In genomic region chr9:107243757-107244156, GRCh38 we compare ENCODE assay signal across 8 cellular contexts. TPM values are rescaled to one million over a fixed set of nuclear protein-coding genes. Genes with fewer than 3 reads are reported as not detected.
A peak's percentile ranks its signal among the peaks of the same experiment; 100 is the strongest.
DNase-seq lines count a peak whose midpoint lies in the region; ATAC-seq and TF ChIP-seq lines count a peak whose summit lies in the region.

No MANE protein-coding gene starts in this region.

- H3K36me3 ChIP-seq in OCI-LY3 (replicated peaks; ENCODE audit: low read depth, low read length): no peaks in the 10 kb centered on the region
- H3K36me3 ChIP-seq in colonic mucosa: no peaks in the 10 kb centered on the region
- H3K36me3 ChIP-seq in left ventricle myocardium inferior: no peaks in the 10 kb centered on the region

- DNase-seq in colonic mucosa: peak; percentile 82
- DNase-seq in stimulated activated CD4-positive, alpha-beta T cell treated with anti-CD3 and anti-CD28 coated beads, Interleukin-4, amount 100 ng/mL, for 1 hour: peak; percentile 23
- DNase-seq in GM13977 (ENCODE audit: low spot score): no peak
- no peak for DNase-seq in posterior cingulate gyrus
- no peak for DNase-seq in left ventricle myocardium inferior

- H4K20me1 ChIP-seq in OCI-LY3 (ENCODE audit: insufficient read depth, low read length): no peaks in the 10 kb centered on the region

- H3K4me3 ChIP-seq in OCI-LY3 (ENCODE audit: low read length) (no peak overlapping the region), colonic mucosa (no peak overlapping the region), left ventricle myocardium inferior (no peak overlapping the region)

- in situ Hi-C loops in GM13977 (cut with MboI; ENCODE audit: low pct_unique_long_range_greater_than_20kb, low sequenced_read_pairs, unreplicated experiment): no loop called here

- no peak overlapping the region; the same call in 1 of the 2 replicates for H2AFZ ChIP-seq in OCI-LY3 (ENCODE audit: low read depth, low read length)

- no peak overlapping the region for H3K27ac ChIP-seq in OCI-LY3 (ENCODE audit: low read length)
- peak overlapping the region; percentile 42 for H3K27ac ChIP-seq in colonic mucosa
- H3K27ac ChIP-seq in left ventricle myocardium inferior (replicated peaks): no peak overlapping the region

- ATAC-seq in GM18502 (IDR thresholded peaks at IDR 0.05; ENCODE audit: poor library complexity, unreplicated experiment): peak; percentile 67
- peak; percentile 58 for ATAC-seq in HG02763 (IDR thresholded peaks at IDR 0.05; ENCODE audit: unreplicated experiment)

- no peaks in the 10 kb centered on the region for H3K79me2 ChIP-seq in OCI-LY3 (ENCODE audit: low read length)

- H3K9me3 ChIP-seq in OCI-LY3 (ENCODE audit: insufficient read depth, low read length) (no peaks in the 10 kb centered on the region), colonic mucosa (no peaks in the 10 kb centered on the region), left ventricle myocardium inferior (replicated peaks) (no peaks in the 10 kb centered on the region)

- H3K9ac ChIP-seq in OCI-LY3 (ENCODE audit: low read length) (no peak overlapping the region), colonic mucosa (ENCODE audit: low read depth in 2 of 2, low read length in 2 of 2) (no peak overlapping the region)

- TF ChIP-seq CTCF in OCI-LY3 (IDR thresholded peaks at IDR 0.05; ENCODE audit: low read depth, low read length) (no peak), colonic mucosa (IDR thresholded peaks at IDR 0.05) (no peak), GM13977 (IDR thresholded peaks at IDR 0.05; ENCODE audit: extremely low read depth, insufficient read depth, missing control alignments) (no peak), left ventricle myocardium inferior (IDR thresholded peaks at IDR 0.05; ENCODE audit: borderline replicate concordance) (no peak)

- H3K27me3 ChIP-seq in OCI-LY3 (ENCODE audit: low read depth, low read length) (no peaks in the 10 kb centered on the region), colonic mucosa (no peaks in the 10 kb centered on the region), left ventricle myocardium inferior (ENCODE audit: low read depth) (no peaks in the 10 kb centered on the region)

- H3K4me2 ChIP-seq in OCI-LY3 (ENCODE audit: low read length): peak overlapping the region; percentile 45

- intact Hi-C loops in colonic mucosa (cut with DNase I) (no loop called here), posterior cingulate gyrus (cut with DNase I) (no loop called here), left ventricle myocardium inferior (cut with micrococcal nuclease) (no loop called here)

- H3K4me1 ChIP-seq in OCI-LY3 (ENCODE audit: low read length) (peaks cover 26% of the 10 kb centered on the region), colonic mucosa (no peaks in the 10 kb centered on the region), left ventricle myocardium inferior (no peaks in the 10 kb centered on the region)

RNA-seq across cellular contexts. Expression of gene RAD23B, which starts 39.3 kb away (rescaled TPM):
- total RNA-seq in colonic mucosa: 100 to 1,000 TPM; 119 to 146 TPM
- total RNA-seq in left ventricle myocardium inferior: 104 TPM

Comparison
In these comparisons a context has a peak if more than half of its experiments do, and no peak if none do; other contexts are left out.
1. DNase-seq: peak in colonic mucosa (single experiment) and stimulated activated CD4-positive, alpha-beta T cell treated with anti-CD3 and anti-CD28 coated beads, Interleukin-4, amount 100 ng/mL, for 1 hour (single experiment); none in GM13977 (single experiment), posterior cingulate gyrus (0 of 10) and left ventricle myocardium inferior (single experiment).